25 cellular contexts compared by ENCODE assay signal in the genomic region with DNA sequence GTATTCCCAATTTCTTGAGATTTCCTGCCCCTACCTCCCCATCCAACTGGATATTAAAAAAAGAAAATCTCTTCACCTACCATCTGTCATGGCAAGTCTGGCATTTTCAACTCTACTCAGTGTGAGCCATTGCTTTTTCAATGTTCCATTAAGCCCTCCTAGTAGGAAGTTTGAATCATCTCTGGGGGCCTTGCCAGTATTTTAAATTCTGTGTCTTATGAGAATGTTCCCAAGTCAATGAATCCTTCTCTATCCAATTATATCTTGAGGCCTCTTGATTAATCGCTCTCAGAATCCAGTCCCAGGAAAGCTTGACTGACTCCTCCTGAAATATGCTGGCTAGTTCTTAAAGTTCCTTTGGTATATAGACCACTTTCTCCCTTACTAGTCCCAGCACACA.
"Had no signal": no experiment of that assay in that cellular context is flagged by ENCODE, and none has a peak within 500 bp of the region (broad histone marks: within the 10 kb centered on the region; RNA-seq: fewer than 3 reads in every experiment).

No MANE protein-coding gene starts in this region.

- H3K4me3 ChIP-seq: coronary artery, esophagus muscularis mucosa, gastrocnemius medialis, lower lobe of right lung, ovary, psoas muscle, sigmoid colon, skin epidermis, spleen, thoracic aorta, transverse colon, upper lobe of right lung, uterus had no signal

- H3K4me3 Mint-ChIP-seq: naive thymus-derived CD8-positive, alpha-beta T cell; nephron progenitor cell; stimulated activated naive B cell treated with anti-CD40 and anti-IgM and Interleukin-4, amounts not matched to agents 10 μg/mL and 1 μg/mL and 100 μg/mL, for 72 hours; stimulated activated naive CD8-positive, alpha-beta T cell treated with anti-CD3 and anti-CD28 coated beads, Interleukin-15, Interleukin-2, amounts not matched to agents 100 ng/mL and 50 ng/mL, for 24 hours had no signal

- H3K36me3 Mint-ChIP-seq: stimulated activated naive B cell treated with anti-CD40 and anti-IgM and Interleukin-4, amounts not matched to agents 10 μg/mL and 1 μg/mL and 100 μg/mL, for 72 hours had no signal

- H3K4me1 Mint-ChIP-seq: naive thymus-derived CD8-positive, alpha-beta T cell; stimulated activated naive B cell treated with anti-CD40 and anti-IgM and Interleukin-4, amounts not matched to agents 10 μg/mL and 1 μg/mL and 100 μg/mL, for 72 hours had no signal

- H3K9me3 ChIP-seq: ovary, sigmoid colon, thoracic aorta, upper lobe of right lung, uterus had no signal

- H3K36me3 ChIP-seq: esophagus muscularis mucosa, gastrocnemius medialis, lower lobe of right lung, ovary, sigmoid colon, spleen, thoracic aorta, transverse colon, upper lobe of right lung, uterus had no signal

- H3K4me1 ChIP-seq: esophagus muscularis mucosa, gastrocnemius medialis, lower lobe of right lung, psoas muscle, spleen, transverse colon, upper lobe of right lung, uterus had no signal

- H3K27me3 ChIP-seq: esophagus muscularis mucosa, gastrocnemius medialis, ovary, sigmoid colon, spleen, transverse colon, upper lobe of right lung, uterus had no signal

- ATAC-seq: gastrocnemius medialis; left ventricle myocardium superior; lower lobe of right lung; naive thymus-derived CD8-positive, alpha-beta T cell; psoas muscle; right cardiac atrium; stimulated activated naive B cell treated with anti-CD40 and anti-IgM and Interleukin-4, amounts not matched to agents 10 μg/mL and 1 μg/mL and 100 μg/mL, for 72 hours; upper lobe of right lung had no signal

- H3K27ac Mint-ChIP-seq: naive thymus-derived CD8-positive, alpha-beta T cell; nephron progenitor cell; stimulated activated naive B cell treated with anti-CD40 and anti-IgM and Interleukin-4, amounts not matched to agents 10 μg/mL and 1 μg/mL and 100 μg/mL, for 72 hours; stimulated activated naive CD8-positive, alpha-beta T cell treated with anti-CD3 and anti-CD28 coated beads, Interleukin-15, Interleukin-2, amounts not matched to agents 100 ng/mL and 50 ng/mL, for 24 hours had no signal

- DNase-seq: dermis blood vessel endothelial cell; effector memory CD4-positive, alpha-beta T cell; gastrocnemius medialis; head of caudate nucleus; left ventricle myocardium superior; lower lobe of right lung; naive thymus-derived CD8-positive, alpha-beta T cell; nephron progenitor cell; nucleus accumbens; ovary; posterior cingulate gyrus; psoas muscle; right cardiac atrium; sigmoid colon; spleen; stimulated activated CD4-positive, alpha-beta T cell treated with anti-CD3 and anti-CD28 coated beads, Interleukin-4, amount 100 ng/mL, for 4 hours; stimulated activated naive B cell treated with anti-CD40 and anti-IgM and Interleukin-4, amounts not matched to agents 10 μg/mL and 1 μg/mL and 100 μg/mL, for 72 hours; transverse colon; upper lobe of right lung; uterus had no signal

- H3K27ac ChIP-seq: coronary artery, esophagus muscularis mucosa, gastrocnemius medialis, lower lobe of right lung, ovary, psoas muscle, sigmoid colon, skin epidermis, spleen, thoracic aorta, transverse colon, upper lobe of right lung, uterus had no signal
